ENCODE assay signal across 7 cellular contexts in the genomic region with DNA sequence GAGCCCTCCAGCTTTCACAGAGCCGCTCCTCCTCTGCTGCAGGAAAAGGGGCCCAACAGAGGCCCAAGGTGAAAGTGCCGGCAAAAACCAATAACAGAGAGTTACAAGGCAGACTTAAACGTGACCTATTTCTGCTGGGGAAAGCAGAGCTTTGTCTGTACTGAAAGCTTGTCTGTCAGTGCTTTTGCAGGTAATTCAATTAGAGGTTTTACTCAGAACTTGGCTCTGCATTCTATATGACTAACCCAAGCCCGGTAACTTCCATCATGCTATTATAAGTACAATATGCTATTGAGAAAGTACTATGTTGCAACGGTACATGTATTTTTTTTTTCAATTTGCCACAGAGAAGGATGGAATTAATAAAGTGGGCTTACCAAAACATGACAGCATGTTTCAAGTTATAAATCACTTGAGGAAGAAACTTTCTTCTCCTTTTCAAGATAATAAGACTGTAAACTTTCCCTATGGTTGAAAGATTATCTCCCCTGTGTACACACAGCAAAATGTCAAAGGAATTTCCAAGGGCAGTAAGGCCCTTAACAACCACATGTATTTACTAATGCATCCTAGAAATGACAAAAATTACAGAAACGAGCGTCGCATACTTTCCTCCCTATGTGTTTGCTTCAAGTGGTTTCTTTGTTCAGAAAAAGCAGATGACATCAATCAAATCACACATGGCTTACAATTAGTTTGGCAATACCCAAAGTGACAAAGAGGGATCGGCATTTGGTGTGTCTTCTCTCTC.
DNase-seq lines count a peak whose midpoint lies in the region; FAIRE-seq and TF ChIP-seq lines count a peak whose summit lies in the region.

No MANE protein-coding gene starts in this region.

- peak overlapping the region; percentile 45; the same call in 1 of the 2 replicates for H3K4me2 ChIP-seq in MM.1S (ENCODE audit: low read depth, low read length)

- H3K27ac ChIP-seq in MM.1S (ENCODE audit: low read length) (no peak overlapping the region), small intestine (ENCODE audit: low read depth in 1 of 2, low read length in 1 of 2) (no peak overlapping the region)

- H3K4me1 ChIP-seq in MM.1S (ENCODE audit: low read length) (peaks cover 27% of the 10 kb centered on the region), small intestine (ENCODE audit: control insufficient read depth in 2 of 2, insufficient read depth in 1 of 2, low read depth in 1 of 2, low read length in 1 of 2) (peaks cover 3 to 17% of the 10 kb centered on the region in 2 donors)

- no peak overlapping the region for H3K9ac ChIP-seq in MM.1S (ENCODE audit: low read length)

- H3K4me3 ChIP-seq in MM.1S (ENCODE audit: low read length), result no peak overlapping the region
- H3K4me3 ChIP-seq in astrocyte of the spinal cord (ENCODE audit: low read depth, low read length), result no peak overlapping the region
- no peak overlapping the region for H3K4me3 ChIP-seq in small intestine (ENCODE audit: low read depth in 1 of 2, low read length in 2 of 2)

- peaks cover 12% of the 10 kb centered on the region for H3K27me3 Mint-ChIP-seq in nephron (ENCODE audit: low read depth)

- WGBS in small intestine, 3 donors, result 22 to 35% (median 31%) methylated on average over 9 of the region's 9 CpGs

- no peak overlapping the region for H2AFZ ChIP-seq in MM.1S (ENCODE audit: low read length)

- H3K36me3 ChIP-seq in MM.1S (replicated peaks; ENCODE audit: insufficient read depth, low read length) (no peaks in the 10 kb centered on the region), small intestine (ENCODE audit: control insufficient read depth in 2 of 2, insufficient read depth in 2 of 2, low read length in 2 of 2) (no peaks in the 10 kb centered on the region)

- 0 out of 2 replicates have a peak, but pooled peaks cover 6% of the 10 kb centered on the region for H3F3A ChIP-seq in MM.1S (ENCODE audit: insufficient read depth, low read length)

- no peaks in the 10 kb centered on the region for H4K20me1 ChIP-seq in MM.1S (ENCODE audit: insufficient read depth, low read length)

- no peaks in the 10 kb centered on the region for H3K9me3 ChIP-seq in MM.1S (replicated peaks; ENCODE audit: insufficient read depth, low read length)
- H3K9me3 ChIP-seq in small intestine (ENCODE audit: control insufficient read depth, low read depth), result no peaks in the 10 kb centered on the region

- DNase-seq in GM12892 (ENCODE audit: insufficient read length) (no peak), H54 (ENCODE audit: insufficient read length, low spot score) (no peak), MM.1S (no peak), astrocyte of the spinal cord (ENCODE audit: low read depth, low spot score) (peak; percentile 80), small intestine (no peak), germinal center (ENCODE audit: low spot score) (no peak)

- H3K4me1 Mint-ChIP-seq in nephron, result peaks cover 34% of the 10 kb centered on the region

- H3K79me2 ChIP-seq in MM.1S (ENCODE audit: low read length), result no peaks in the 10 kb centered on the region

- peak overlapping the region; percentile 46 to 83 (median 71) for H3K27ac Mint-ChIP-seq in nephron

- in situ Hi-C loops in astrocyte of the spinal cord (cut with HindIII; ENCODE audit: low sequenced_read_pairs), result no loop called here

- TF ChIP-seq POLR2A in GM12892 (IDR thresholded peaks at IDR 0.05; ENCODE audit: low read depth, low read length) (no peak), H54 (IDR thresholded peaks at IDR 0.05; ENCODE audit: low read depth, low read length) (no peak)

- FAIRE-seq in GM12892 (lab: Jason Lieb, UNC), result peak; percentile 64
- FAIRE-seq in H54 (lab: Jason Lieb, UNC), result peak; percentile 61
- FAIRE-seq in small intestine (lab: Jason Lieb, UNC), result no peak

- no peaks in the 10 kb centered on the region for H3K9me3 Mint-ChIP-seq in nephron

- H3K9me2 ChIP-seq in MM.1S (replicated peaks; ENCODE audit: insufficient read depth, low read length), result no peaks in the 10 kb centered on the region

- H3K36me3 Mint-ChIP-seq in nephron (ENCODE audit: low read depth), result peaks cover 27% of the 10 kb centered on the region

- H3K4me3 Mint-ChIP-seq in nephron, result peak overlapping the region; percentile 1 to 29 (median 3)

- H3K27me3 ChIP-seq in MM.1S (replicated peaks; ENCODE audit: insufficient read depth, low read length) (no peaks in the 10 kb centered on the region), small intestine (ENCODE audit: control insufficient read depth in 2 of 2, insufficient read depth in 2 of 2, low read length in 2 of 2) (no peaks in the 10 kb centered on the region)

- TF ChIP-seq CTCF in MM.1S (IDR thresholded peaks at IDR 0.05; ENCODE audit: low read length), result no peak
- TF ChIP-seq CTCF in astrocyte of the spinal cord (IDR thresholded peaks at IDR 0.05; ENCODE audit: low read depth, low read length), result no peak
- no peak for TF ChIP-seq CTCF in nephron (IDR thresholded peaks at IDR 0.05; ENCODE audit: unreplicated experiment in 3 of 3)
